9 cellular contexts compared by ENCODE assay signal in genomic region chr9:71911908-71912325, GRCh38. TPM values are rescaled to one million over a fixed set of nuclear protein-coding genes. Genes with fewer than 3 reads are reported as not detected.
A peak's percentile ranks its signal among the peaks of the same experiment; 100 is the strongest.
DNase-seq lines count a peak whose midpoint lies in the region; ATAC-seq and TF ChIP-seq lines count a peak whose summit lies in the region.
"Had no signal": no experiment of that assay in that cellular context is flagged by ENCODE, and none has a peak within 500 bp of the region (broad histone marks: within the 10 kb centered on the region; RNA-seq: fewer than 3 reads in every experiment).

No MANE protein-coding gene starts in this region.

- H3K27ac ChIP-seq in heart right ventricle (peak overlapping the region; percentile 53 to 98 (median 94)), lower lobe of right lung (peak overlapping the region; percentile 93), uterus (peak overlapping the region; percentile 92 to 97)

- WGBS in heart right ventricle, 2 donors, result 0 to 1% methylated on average over 9 of the region's 9 CpGs

- ATAC-seq in heart right ventricle (peak in 1 of 8 donors; percentile 56), Right ventricle myocardium superior (ENCODE audit: poor library complexity) (no peak), lower lobe of right lung (no peak), HG03095 (IDR thresholded peaks at IDR 0.05; ENCODE audit: unreplicated experiment) (no peak)

- H3K4me1 ChIP-seq in heart right ventricle (peaks cover 0 to 62% (median 46%) of the 10 kb centered on the region in 9 donors), lower lobe of right lung (peaks cover 36% of the 10 kb centered on the region), uterus (peaks cover 0 to 4% of the 10 kb centered on the region in 2 donors)

- peaks cover 24% of the 10 kb centered on the region for H3K4me1 Mint-ChIP-seq in MCF 10A (ENCODE audit: insufficient read depth, unreplicated experiment)

- intact Hi-C loops in heart right ventricle (cut with DNase I), result loop anchor here in 7 of 10 donors (5.0 to 10.0 kb wide), 6 partner anchors 73 to 453 kb away; partner anchors contain the start of gene ZFAND5 (in 3 of the 7)
- intact Hi-C loops in Right ventricle myocardium superior (cut with DNase I), result loop anchor here (10.0 kb wide), 1 partner anchor 97 kb away; no protein-coding TSS in a partner anchor
- intact Hi-C loops in MCF 10A (cut with micrococcal nuclease), result loop anchor here (2.0 to 5.0 kb wide), 3 partner anchors 105 to 145 kb away; partner anchors contain the start of gene CEMIP2
- intact Hi-C loops in lower lobe of right lung (cut with DNase I), result no loop called here
- intact Hi-C loops in uterus (cut with DNase I; ENCODE audit: low total_unique reads), result no loop called here

- DNase-seq in heart right ventricle (no peak), Right ventricle myocardium superior (no peak), MCF 10A (ENCODE audit: unreplicated experiment) (no peak), lower lobe of right lung (no peak), uterus (no peak), NCI-H748 treated with DMSO at 0.1 percent for 48 hours (lab: John Stamatoyannopoulos, UW) (no peak), cerebellar nuclear complex (lab: John Stamatoyannopoulos, UW) (no peak)
- DNase-seq: left cardiac atrium had no signal

- TF ChIP-seq CTCF in heart right ventricle (IDR thresholded peaks at IDR 0.05) (no peak), MCF 10A (IDR thresholded peaks at IDR 0.05; ENCODE audit: unreplicated experiment) (no peak), lower lobe of right lung (IDR thresholded peaks at IDR 0.05) (no peak), uterus (IDR thresholded peaks at IDR 0.05) (no peak)

- POLR2A ChIA-PET in MCF 10A (lab: Yijun Ruan, JAX), result interaction anchor here (0.8 to 7.4 kb wide), 18 partner anchors 9 to 1226 kb away, joined by 3 to 79 read pairs (median 6); no protein-coding TSS in a partner anchor

- peak overlapping the region; percentile 95 for H3K4me3 Mint-ChIP-seq in MCF 10A (ENCODE audit: unreplicated experiment)

- H3K9me3 Mint-ChIP-seq in MCF 10A (ENCODE audit: unreplicated experiment), result no peaks in the 10 kb centered on the region

- H3K36me3 Mint-ChIP-seq in MCF 10A (ENCODE audit: insufficient read depth, unreplicated experiment), result peaks cover 6% of the 10 kb centered on the region

- H3K9me3 ChIP-seq in heart right ventricle, result no peaks in the 10 kb centered on the region
- no peaks in the 10 kb centered on the region for H3K9me3 ChIP-seq in lower lobe of right lung
- H3K9me3 ChIP-seq in uterus, result no peaks in the 10 kb centered on the region

- TF ChIP-seq POLR2A in uterus (IDR thresholded peaks at IDR 0.05), result no peak

- peak overlapping the region; percentile 88 for H3K27ac Mint-ChIP-seq in MCF 10A (ENCODE audit: low read depth, unreplicated experiment)

- H3K4me3 ChIP-seq in heart right ventricle, result peak overlapping the region; percentile 58 to 99 (median 91)
- H3K4me3 ChIP-seq in lower lobe of right lung, result peak overlapping the region; percentile 93
- peak overlapping the region; percentile 76 to 92 for H3K4me3 ChIP-seq in uterus

- CTCF ChIA-PET in MCF 10A (lab: Yijun Ruan, JAX), result interaction anchor here (1.0 to 3.2 kb wide), 5 partner anchors 9 to 127 kb away, joined by 3 to 10 read pairs (median 5); no protein-coding TSS in a partner anchor

- TSS peak; percentile 67 for BruUV-seq in MCF 10A (replicated peaks; lab: Mats Ljungman, UMichigan)

- H3K36me3 ChIP-seq in heart right ventricle (no peaks in the 10 kb centered on the region), lower lobe of right lung (no peaks in the 10 kb centered on the region), uterus (no peaks in the 10 kb centered on the region)

- no peaks in the 10 kb centered on the region for H3K27me3 ChIP-seq in heart right ventricle
- H3K27me3 ChIP-seq in lower lobe of right lung (ENCODE audit: low read depth), result no peaks in the 10 kb centered on the region
- H3K27me3 ChIP-seq in uterus, result no peaks in the 10 kb centered on the region

- H3K27me3 Mint-ChIP-seq in MCF 10A (ENCODE audit: insufficient read depth, unreplicated experiment), result no peaks in the 10 kb centered on the region

RNA-seq across cellular contexts. Expression of gene C9orf85, which starts 0.5 kb away (rescaled TPM):
- total RNA-seq in heart right ventricle, result 1 to 10 TPM; 3.8 to 8.5 (median 6.1) TPM
- polyA plus RNA-seq in heart right ventricle, result 1 to 10 TPM; 5.7 to 7.2 TPM
- 7.1 TPM for total RNA-seq in Right ventricle myocardium superior
- total RNA-seq in MCF 10A (2022), result 19.6 and 23.3 TPM in 2 replicates
- total RNA-seq in lower lobe of right lung, result 11.1 TPM
- 10 to 100 TPM in 3 of 4 donors, 1 to 10 TPM in 1; 8.2 to 22.0 (median 15.9) TPM for total RNA-seq in uterus

RNA-seq across cellular contexts. Expression of gene ABHD17B, which starts 0.9 kb away (rescaled TPM):
- total RNA-seq in heart right ventricle (10 to 100 TPM in 4 of 10 donors, 1 to 10 TPM in 6; 8.5 to 14.8 (median 9.7) TPM), Right ventricle myocardium superior (10.8 TPM), MCF 10A (2022) (10.4 and 10.5 TPM in 2 replicates), lower lobe of right lung (12.8 TPM), uterus (10 to 100 TPM; 11.5 to 67.2 (median 16.2) TPM)
- 1 to 10 TPM; 2.6 to 5.1 TPM for polyA plus RNA-seq in heart right ventricle

Comparison
In these comparisons a context has a peak if more than half of its experiments do, and no peak if none do; other contexts are left out.
1. intact Hi-C loops: an anchor here in heart right ventricle (5.0 to 10.0 kb wide), Right ventricle myocardium superior (10.0 kb wide) and MCF 10A (2.0 to 5.0 kb wide); none called in lower lobe of right lung and uterus.